Comparison of ENCODE assay signal across 8 cellular contexts in the genomic region with DNA sequence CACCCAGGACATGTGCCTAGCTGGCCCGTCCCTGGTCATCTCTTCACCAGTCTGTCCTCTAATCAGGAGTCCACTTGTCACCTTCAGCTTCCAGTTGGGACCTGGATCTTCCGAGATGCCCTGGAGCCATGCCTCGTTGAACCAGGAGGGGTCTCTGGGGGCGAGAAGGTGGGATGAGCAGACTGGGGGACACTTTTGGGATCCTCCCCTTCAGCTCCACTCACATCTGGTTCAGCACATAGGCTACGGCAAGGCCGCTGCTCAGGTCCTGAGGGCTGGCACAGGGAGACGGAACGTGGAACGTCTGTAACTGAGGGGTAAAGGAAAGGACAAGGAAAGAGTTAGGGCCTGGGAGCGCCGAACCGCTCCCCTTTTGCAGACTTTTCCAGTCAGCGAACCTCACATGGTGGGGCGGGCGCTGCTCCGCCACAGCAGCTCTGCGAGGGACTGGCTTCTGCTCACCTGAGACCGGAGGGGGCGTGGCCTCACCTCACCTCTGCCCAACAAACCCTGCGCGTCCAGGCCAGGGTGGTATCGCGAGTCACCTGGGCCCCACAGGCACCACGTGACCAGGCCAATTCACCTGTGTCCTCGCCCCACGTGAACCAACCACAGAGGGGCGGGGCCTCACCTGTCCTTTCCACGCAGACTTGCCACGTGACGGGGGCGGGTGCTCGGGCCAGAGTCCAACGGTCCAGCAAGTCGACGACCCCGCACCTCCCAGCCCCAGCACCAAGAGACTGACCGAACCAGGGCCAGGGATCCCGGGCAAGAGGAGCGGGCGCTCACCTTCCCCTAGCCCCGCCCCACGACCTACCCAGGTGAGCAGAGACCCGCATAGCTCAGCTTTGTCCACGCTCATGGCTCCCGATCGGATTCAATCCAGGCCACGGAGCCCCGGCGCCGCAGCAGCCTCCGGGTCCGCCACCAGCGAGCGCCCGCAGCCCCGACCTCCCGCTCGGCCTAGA. TPM values are rescaled to one million over a fixed set of nuclear protein-coding genes. Genes with fewer than 3 reads are reported as not detected.
DNase-seq lines count a peak whose midpoint lies in the region; ATAC-seq, FAIRE-seq and TF ChIP-seq lines count a peak whose summit lies in the region.

A gene with protein sequence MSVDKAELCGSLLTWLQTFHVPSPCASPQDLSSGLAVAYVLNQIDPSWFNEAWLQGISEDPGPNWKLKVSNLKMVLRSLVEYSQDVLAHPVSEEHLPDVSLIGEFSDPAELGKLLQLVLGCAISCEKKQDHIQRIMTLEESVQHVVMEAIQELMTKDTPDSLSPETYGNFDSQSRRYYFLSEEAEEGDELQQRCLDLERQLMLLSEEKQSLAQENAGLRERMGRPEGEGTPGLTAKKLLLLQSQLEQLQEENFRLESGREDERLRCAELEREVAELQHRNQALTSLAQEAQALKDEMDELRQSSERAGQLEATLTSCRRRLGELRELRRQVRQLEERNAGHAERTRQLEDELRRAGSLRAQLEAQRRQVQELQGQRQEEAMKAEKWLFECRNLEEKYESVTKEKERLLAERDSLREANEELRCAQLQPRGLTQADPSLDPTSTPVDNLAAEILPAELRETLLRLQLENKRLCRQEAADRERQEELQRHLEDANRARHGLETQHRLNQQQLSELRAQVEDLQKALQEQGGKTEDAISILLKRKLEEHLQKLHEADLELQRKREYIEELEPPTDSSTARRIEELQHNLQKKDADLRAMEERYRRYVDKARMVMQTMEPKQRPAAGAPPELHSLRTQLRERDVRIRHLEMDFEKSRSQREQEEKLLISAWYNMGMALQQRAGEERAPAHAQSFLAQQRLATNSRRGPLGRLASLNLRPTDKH (minus strand): TSS at position 965 of the 968 bp plus-strand sequence. CDS start 103 bp downstream, at position 862.

- RAD21 ChIA-PET in GM12878 (lab: Charles Lee; ENCODE audit: unreplicated experiment): interaction anchor here (1.7 to 4.8 kb wide), 2 partner anchors 21 kb away, joined by 15 to 303 read pairs; partner anchors contain the start of gene JUNB

- H3K9ac ChIP-seq in GM12878 (ENCODE audit: control insufficient read depth, insufficient read depth, low read length) (peak within 1 kb of the TSS; percentile 50; the same call in 1 of the 2 replicates), iPS-20b (ENCODE audit: low read depth, low read length) (peak within 1 kb of the TSS; percentile 85), skeletal muscle tissue (ENCODE audit: low read depth in 1 of 3, low read length in 3 of 3) (peak within 1 kb of the TSS; percentile 84 to 94 (median 91))

- no TSS peak for BruUV-seq in GM12878 (replicated peaks; lab: Mats Ljungman, UMichigan)

- TF ChIP-seq EP300 in GM12878 (IDR thresholded peaks at IDR 0.05; ENCODE audit: borderline replicate concordance in 1 of 2, control insufficient read depth in 1 of 2, low read depth in 2 of 2, low read length in 2 of 2): no peak

- H3K27me3 ChIP-seq in AG04450 (ENCODE audit: control insufficient read depth, insufficient read depth, low read length) (no peaks in the 10 kb centered on the region), H7 (ENCODE audit: control insufficient read depth, insufficient read depth, low read length) (peaks cover 1% of the 10 kb centered on the region; the same call in 1 of the 2 replicates), GM12878 (replicated peaks in 1 of 2; ENCODE audit: control insufficient read depth in 2 of 2, insufficient read depth in 2 of 2, low read length in 1 of 2) (no peaks in the 10 kb centered on the region), iPS-20b (ENCODE audit: insufficient read depth, low read length) (no peaks in the 10 kb centered on the region; the same call in 1 of the 2 replicates), skeletal muscle tissue (ENCODE audit: control insufficient read depth in 3 of 3, insufficient read depth in 3 of 3, low read length in 3 of 3) (no peaks in the 10 kb centered on the region)

- H2AFZ ChIP-seq in GM12878 (ENCODE audit: control insufficient read depth, low read depth, low read length): peak within 1 kb of the TSS; percentile 90

- 31% methylated on average over 47 of the region's 58 CpGs for WGBS in GM12878 (ENCODE audit: insufficient coverage, insufficient replicate concordance, low lambda C conversion rate, missing lambda C conversion rate)

- CTCF ChIA-PET in AG04450 (lab: Charles Lee) (interaction anchor here (0.9 to 7.5 kb wide), 4 partner anchors 10 to 22 kb away, joined by 4 to 92 read pairs (median 31); no protein-coding TSS in a partner anchor), GM12878 (lab: Yijun Ruan, JAX) (interaction anchor here (1.0 to 12.1 kb wide), 9 partner anchors 9 to 73 kb away, joined by 3 to 537 read pairs (median 10); partner anchors contain the start of genes JUNB and RNASEH2A)

- SMC1A ChIA-PET in GM12878 (lab: Charles Lee; ENCODE audit: uncharacterized antibody, unreplicated experiment): interaction anchor here (0.6 to 3.7 kb wide), 2 partner anchors 21 to 254 kb away, joined by 3 to 25 read pairs; no protein-coding TSS in a partner anchor

- POLR2A ChIA-PET in AG04450 (lab: Yijun Ruan, JAX) (interaction anchor here (0.7 to 3.0 kb wide), 3 partner anchors 17 to 37 kb away, joined by 3 to 17 read pairs (median 7); partner anchors contain the start of gene JUNB), GM12878 (lab: Charles Lee) (interaction anchor here (2.1 to 9.3 kb wide), 2 partner anchors 17 to 19 kb away, joined by 16 to 303 read pairs; partner anchors contain the start of gene JUNB)

- H3K9me3 ChIP-seq in AG04450 (ENCODE audit: control insufficient read depth, insufficient read depth, low read length) (peaks cover 3% of the 10 kb centered on the region; the same call in 1 of the 2 replicates), GM12878 (replicated peaks; ENCODE audit: control insufficient read depth, insufficient read depth, low read length) (no peaks in the 10 kb centered on the region), iPS-20b (ENCODE audit: insufficient read depth, low read depth, low read length) (no peaks in the 10 kb centered on the region), skeletal muscle tissue (ENCODE audit: control insufficient read depth in 3 of 3, low read length in 3 of 3) (no peaks in the 10 kb centered on the region)

- H3K79me2 ChIP-seq in GM12878 (ENCODE audit: control insufficient read depth, insufficient read depth, low read length): peaks cover 7% of the 10 kb centered on the region

- intact Hi-C loops in GM12878 (cut with micrococcal nuclease; ENCODE audit: unreplicated experiment): no loop called here

- H3K36me3 ChIP-seq in H7 (replicated peaks; ENCODE audit: control insufficient read depth, insufficient read depth, low read length) (peaks cover 4% of the 10 kb centered on the region), GM12878 (ENCODE audit: control insufficient read depth in 2 of 2, insufficient read depth in 2 of 2, low read length in 1 of 2) (no peaks in the 10 kb centered on the region), iPS-20b (ENCODE audit: insufficient read depth, low read depth, low read length) (peaks cover 10% of the 10 kb centered on the region; the same call in 1 of the 2 replicates), skeletal muscle tissue (ENCODE audit: control insufficient read depth in 3 of 3, insufficient read depth in 3 of 3, low read length in 3 of 3) (peaks cover 5 to 13% (median 12%) of the 10 kb centered on the region in 3 donors)

- peak; percentile 3; the same call in 2 of the 3 replicates for ATAC-seq in GM12878
- no peak for ATAC-seq in HG02884 (IDR thresholded peaks at IDR 0.05; ENCODE audit: unreplicated experiment)

- TF ChIP-seq RAD21 in GM12878 (IDR thresholded peaks at IDR 0.05; ENCODE audit: insufficient read depth, low read depth, low read length): no peak

- TF ChIP-seq CTCF in AG04450 (IDR thresholded peaks at IDR 0.05; ENCODE audit: low read depth, low read length) (no peak), GM12878 (IDR thresholded peaks at IDR 0.05 in 2 of 3, conservative IDR thresholded peaks at IDR 0.05 in 1 of 3; ENCODE audit: control insufficient read depth in 2 of 3, extremely low read depth in 1 of 3, insufficient read depth in 1 of 3, low read depth in 3 of 3, low read length in 3 of 3) (no peak)

- H3K27ac ChIP-seq in AG04450 (ENCODE audit: low read depth, low read length): no peak within 1 kb of the TSS
- no peak within 1 kb of the TSS for H3K27ac ChIP-seq in GM12878 (ENCODE audit: control insufficient read depth, insufficient read depth)
- H3K27ac ChIP-seq in iPS-20b (ENCODE audit: low read length): peak within 1 kb of the TSS; percentile 67
- H3K27ac ChIP-seq in skeletal muscle tissue (ENCODE audit: low read depth, low read length): peak within 1 kb of the TSS; percentile 85

- FAIRE-seq in GM12878 (lab: Jason Lieb, UNC): no peak
- FAIRE-seq in GM19239 (lab: Jason Lieb, UNC): no peak

- in situ Hi-C loops in GM12878 (cut with MboI): no loop called here

- H3K4me1 ChIP-seq in GM12878 (ENCODE audit: control insufficient read depth, insufficient read depth, low read length) (peaks cover 17% of the 10 kb centered on the region), iPS-20b (ENCODE audit: insufficient read depth, low read length) (peaks cover 16% of the 10 kb centered on the region; the same call in 1 of the 2 replicates), skeletal muscle tissue (ENCODE audit: control insufficient read depth in 3 of 3, insufficient read depth in 3 of 3, low read length in 3 of 3) (peaks cover 60 to 74% (median 74%) of the 10 kb centered on the region in 3 donors)

- DNase-seq in AG04450 (ENCODE audit: low read depth, low spot score): no peak
- DNase-seq in H7: peak; percentile 96
- DNase-seq in NCI-H510A (lab: John Stamatoyannopoulos, UW): peak; percentile 91
- DNase-seq in GM12878 (ENCODE audit: low read depth, low spot score): no peak
- no peak for DNase-seq in GM19239 (ENCODE audit: insufficient read length, low spot score)

- TF ChIP-seq POLR2A in GM12878 (IDR thresholded peaks at IDR 0.05; ENCODE audit: low read depth, low read length): peak; percentile 44; the same call in 1 of the 2 replicates

- no peaks in the 10 kb centered on the region for H4K20me1 ChIP-seq in GM12878 (ENCODE audit: control insufficient read depth, insufficient read depth)

- peak within 1 kb of the TSS; percentile 84 for H3K4me3 ChIP-seq in AG04450 (ENCODE audit: low read depth, low read length)
- peak within 1 kb of the TSS; percentile 82 for H3K4me3 ChIP-seq in H7 (ENCODE audit: insufficient read depth, low read depth, low read length)
- peak within 1 kb of the TSS; percentile 71; the same call in 1 of the 2 replicates for H3K4me3 ChIP-seq in GM12878
- peak within 1 kb of the TSS; percentile 83 for H3K4me3 ChIP-seq in iPS-20b (ENCODE audit: low read length)
- H3K4me3 ChIP-seq in skeletal muscle tissue (ENCODE audit: low read length in 3 of 3): peak within 1 kb of the TSS; percentile 78 to 89 (median 88)

- H3K4me2 ChIP-seq in GM12878 (ENCODE audit: control insufficient read depth, insufficient read depth): peak within 1 kb of the TSS; percentile 97

RNA-seq across cellular contexts. Expression of the gene that starts here (rescaled TPM):
- polyA plus RNA-seq in AG04450 (2011; rRNA removed): 5.5 and 6.4 TPM in 2 replicates
- polyA minus RNA-seq in AG04450 (2011; rRNA and poly(A)+ RNA removed): 4.7 and 5.7 TPM in 2 replicates
- total RNA-seq in H7 (2014; rRNA removed; shearing (Covaris generic)): 15.4 and 30.4 TPM in 2 replicates
- total RNA-seq in GM12878 (2013; cell fraction: nucleolus; rRNA removed): 23.1 and 31.7 TPM in 2 replicates
- 5.8 and 6.8 TPM in 2 replicates for total RNA-seq in GM12878 (2014; rRNA removed)
- total RNA-seq in GM12878 (2014; rRNA removed; fragmentation: Illumina TruSeq; extraction: Trizol): 3.4 and 3.8 TPM in 2 replicates
- 6.4 and 8.3 TPM in 2 replicates for total RNA-seq in GM12878 (2021)
- polyA plus RNA-seq in GM12878 (2011; ENCODE audit: low read depth): 6.3 TPM
- 3.3 and 3.5 TPM in 2 replicates for polyA plus RNA-seq in GM12878 (2011; rRNA removed)
- polyA plus RNA-seq in GM12878 (2011; cell fraction: cytosol; rRNA removed): 3.0 and 3.4 TPM in 2 replicates
- polyA plus RNA-seq in GM12878 (2011; cell fraction: nucleus; rRNA removed): 14.3 and 19.5 TPM in 2 replicates
- 11.6 and 13.2 TPM in 2 replicates for polyA plus RNA-seq in GM12878 (2012)
- polyA plus RNA-seq in GM12878 (2014; fragmentation: Illumina TruSeq; extraction: Trizol): 4.4 and 5.6 TPM in 2 replicates
- polyA plus RNA-seq in GM12878 (2014; fragmentation: Nextera tagmentation; extraction: Ambion mirVana): 1 to 10 TPM; 1.5 TPM
- polyA plus RNA-seq in GM12878 (2014; rRNA removed): 8.6 and 9.6 TPM in 2 replicates
- 1 to 10 TPM; 7.5 to 9.2 TPM for polyA plus RNA-seq in GM12878 (2016; fragmentation: Nextera tagmentation; extraction: Ambion mirVana)
- polyA minus RNA-seq in GM12878 (2011; rRNA and poly(A)+ RNA removed): 1.9 and 5.6 TPM in 2 replicates
- polyA minus RNA-seq in GM12878 (2011; cell fraction: cytosol; rRNA and poly(A)+ RNA removed): not detected in 2 replicates
- polyA minus RNA-seq in GM12878 (2011; cell fraction: nucleus; rRNA and poly(A)+ RNA removed): 5.7 and 8.6 TPM in 2 replicates
- total RNA-seq in skeletal muscle tissue: 13.6 TPM

Comparison
In these comparisons a context has a peak if more than half of its experiments do, and no peak if none do; other contexts are left out.
1. DNase-seq: peak in H7 (single experiment) and NCI-H510A (single experiment); none in AG04450 (single experiment), GM12878 (single experiment) and GM19239 (single experiment).
2. H3K27ac ChIP-seq: peak in iPS-20b (single experiment) and skeletal muscle tissue (single experiment); none in AG04450 (single experiment) and GM12878 (single experiment).
3. Peak in every context shown above with its lines, with median percentiles within 50 percentile points of each other: H3K4me3 ChIP-seq and H3K9ac ChIP-seq.